In the genomic region with DNA sequence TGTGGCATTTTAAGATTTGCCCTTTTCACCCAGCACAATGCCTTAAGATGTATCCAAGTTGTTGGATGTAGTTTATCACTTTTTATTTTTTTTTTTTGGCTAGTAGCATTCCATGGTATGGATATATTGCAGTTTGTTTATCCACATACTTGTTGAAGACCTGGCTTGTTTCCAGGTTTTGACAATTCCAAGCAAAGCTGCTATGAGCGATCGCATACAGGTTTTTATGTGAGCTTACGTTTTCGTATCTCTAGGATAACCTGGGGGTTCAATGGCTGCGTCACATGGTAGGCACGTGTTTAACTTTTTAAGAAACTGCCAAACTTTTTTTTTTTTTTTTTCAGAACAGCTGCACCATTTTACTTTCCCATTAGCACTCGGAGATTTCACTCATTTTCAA, we compare ENCODE assay signal across 2 cellular contexts.
TF ChIP-seq lines count a peak whose summit lies in the region.

No MANE protein-coding gene starts in this region.

TF ChIP-seq in HCT116, 20 proteins besides CTCF, POLR2A, EP300 and RAD21:
- TF ChIP-seq ELF1 (IDR thresholded peaks at IDR 0.05; ENCODE audit: borderline replicate concordance, low read depth) (no peak), ZFX (IDR thresholded peaks at IDR 0.05) (no peak), EZH2 (IDR thresholded peaks at IDR 0.05) (no peak), ZNF274 (IDR thresholded peaks at IDR 0.05; ENCODE audit: low read depth, low read length) (no peak), SIN3A (IDR thresholded peaks at IDR 0.05; ENCODE audit: low read depth) (no peak), TCF7L2 (IDR thresholded peaks at IDR 0.05; ENCODE audit: borderline replicate concordance, extremely low read depth, insufficient read depth, insufficient read length) (no peak), JUND (IDR thresholded peaks at IDR 0.05) (no peak), SRF (IDR thresholded peaks at IDR 0.05; ENCODE audit: low read depth) (no peak), EZH2phosphoT487 (IDR thresholded peaks at IDR 0.05; ENCODE audit: borderline replicate concordance) (no peak), YY1 (IDR thresholded peaks at IDR 0.05; ENCODE audit: extremely low read depth, insufficient replicate concordance, low read depth, low read length) (no peak), POLR2AphosphoS5 (IDR thresholded peaks at IDR 0.05; ENCODE audit: low read depth, low read length) (no peak), MAX (IDR thresholded peaks at IDR 0.05) (no peak), EGR1 (IDR thresholded peaks at IDR 0.05; ENCODE audit: low read depth) (no peak), CEBPB (IDR thresholded peaks at IDR 0.05; ENCODE audit: low read depth) (no peak), FOSL1 (IDR thresholded peaks at IDR 0.05; ENCODE audit: low read depth) (no peak), REST (IDR thresholded peaks at IDR 0.05; ENCODE audit: low read depth) (no peak), CBX3 (IDR thresholded peaks at IDR 0.05; ENCODE audit: low read depth) (no peak)
- TF ChIP-seq, protein P1, sequence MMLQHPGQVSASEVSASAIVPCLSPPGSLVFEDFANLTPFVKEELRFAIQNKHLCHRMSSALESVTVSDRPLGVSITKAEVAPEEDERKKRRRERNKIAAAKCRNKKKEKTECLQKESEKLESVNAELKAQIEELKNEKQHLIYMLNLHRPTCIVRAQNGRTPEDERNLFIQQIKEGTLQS (IDR thresholded peaks at IDR 0.05), result no peak
- TF ChIP-seq, protein P2, sequence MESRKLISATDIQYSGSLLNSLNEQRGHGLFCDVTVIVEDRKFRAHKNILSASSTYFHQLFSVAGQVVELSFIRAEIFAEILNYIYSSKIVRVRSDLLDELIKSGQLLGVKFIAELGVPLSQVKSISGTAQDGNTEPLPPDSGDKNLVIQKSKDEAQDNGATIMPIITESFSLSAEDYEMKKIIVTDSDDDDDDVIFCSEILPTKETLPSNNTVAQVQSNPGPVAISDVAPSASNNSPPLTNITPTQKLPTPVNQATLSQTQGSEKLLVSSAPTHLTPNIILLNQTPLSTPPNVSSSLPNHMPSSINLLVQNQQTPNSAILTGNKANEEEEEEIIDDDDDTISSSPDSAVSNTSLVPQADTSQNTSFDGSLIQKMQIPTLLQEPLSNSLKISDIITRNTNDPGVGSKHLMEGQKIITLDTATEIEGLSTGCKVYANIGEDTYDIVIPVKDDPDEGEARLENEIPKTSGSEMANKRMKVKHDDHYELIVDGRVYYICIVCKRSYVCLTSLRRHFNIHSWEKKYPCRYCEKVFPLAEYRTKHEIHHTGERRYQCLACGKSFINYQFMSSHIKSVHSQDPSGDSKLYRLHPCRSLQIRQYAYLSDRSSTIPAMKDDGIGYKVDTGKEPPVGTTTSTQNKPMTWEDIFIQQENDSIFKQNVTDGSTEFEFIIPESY (IDR thresholded peaks at IDR 0.05; ENCODE audit: extremely low read depth, insufficient replicate concordance, low read length), result no peak

TF ChIP-seq in endothelial cell of umbilical vein, 7 proteins besides CTCF, POLR2A, EP300 and RAD21 (continued from another document):
- TF ChIP-seq POLR2AphosphoS5 (IDR thresholded peaks at IDR 0.05; ENCODE audit: insufficient read depth, low read depth, low read length) (no peak), GATA2 (IDR thresholded peaks at IDR 0.05; ENCODE audit: insufficient read depth, insufficient read length, low read depth, low read length) (no peak), FOS (IDR thresholded peaks at IDR 0.05; ENCODE audit: borderline replicate concordance, insufficient read depth, low read length) (no peak)
TF ChIP-seq in endothelial cell of umbilical vein: peak in this region for 0.
